In the genomic region with DNA sequence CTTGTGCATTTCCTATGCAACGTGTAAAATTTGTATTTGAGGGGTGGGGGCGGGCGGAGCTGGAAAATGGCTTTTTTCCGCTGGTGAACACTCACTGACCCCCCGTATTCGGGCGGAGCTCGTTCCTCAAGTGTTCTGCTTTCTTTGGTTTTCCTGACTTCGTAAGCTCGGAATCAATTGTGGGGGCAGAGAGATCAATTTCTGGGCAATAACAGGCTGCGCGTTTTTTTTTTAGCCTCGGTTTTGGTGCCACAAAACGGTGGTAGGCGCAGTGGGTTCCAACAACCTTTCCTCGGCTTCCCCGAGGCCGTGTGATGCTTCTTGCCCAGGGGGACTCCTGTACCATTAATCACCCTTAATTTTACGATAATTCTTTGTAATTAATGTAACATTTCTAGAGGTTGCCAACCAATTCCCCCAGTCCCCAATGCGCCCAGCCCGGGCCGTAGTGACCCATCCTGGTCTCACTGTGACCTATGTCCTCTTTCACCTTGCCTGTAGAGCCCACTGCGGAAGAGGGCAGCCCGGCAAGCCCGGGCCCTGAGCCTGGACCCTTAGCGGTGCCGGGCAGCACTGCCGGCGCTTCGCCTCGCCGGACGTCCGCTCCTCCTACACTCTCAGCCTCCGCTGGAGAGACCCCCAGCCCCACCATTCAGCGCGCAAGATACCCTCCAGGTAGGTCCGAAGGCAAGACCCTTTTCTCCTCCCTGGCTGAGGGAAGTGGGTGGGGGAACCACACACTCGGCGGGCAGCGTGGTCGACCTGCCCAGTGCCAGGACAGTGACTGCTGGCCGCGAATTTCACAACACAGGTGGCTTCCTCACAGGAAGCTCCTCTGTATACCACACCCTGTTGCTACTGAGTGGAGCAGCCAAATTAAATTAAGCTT, we compare ENCODE assay signal across 10 cellular contexts. TPM values are rescaled to one million over a fixed set of nuclear protein-coding genes. Genes with fewer than 3 reads are reported as not detected.
DNase-seq lines count a peak whose midpoint lies in the region; ATAC-seq, FAIRE-seq and TF ChIP-seq lines count a peak whose summit lies in the region.
"Had no signal": no experiment of that assay in that cellular context is flagged by ENCODE, and none has a peak within 500 bp of the region (broad histone marks: within the 10 kb centered on the region; RNA-seq: fewer than 3 reads in every experiment).

No MANE protein-coding gene starts in this region.

- H3K4me3 ChIP-seq in esophagus squamous epithelium: peak overlapping the region in 3 of 4 donors; percentile 73 to 94 (median 91)
- H3K4me3 ChIP-seq: HAP-1 had no signal

- H3K4me3 Mint-ChIP-seq in T-cell (peak overlapping the region; percentile 92 to 95 (median 94)), osteocyte (ENCODE audit: unreplicated experiment) (peak overlapping the region; percentile 95)

- peaks cover 14 to 56% (median 21%) of the 10 kb centered on the region in 3 donors for H3K4me1 ChIP-seq in esophagus squamous epithelium
- H3K4me1 ChIP-seq: SJCRH30 had no signal

- no peak overlapping the region for H3K27ac Mint-ChIP-seq in T-cell
- H3K27ac Mint-ChIP-seq in osteocyte (ENCODE audit: unreplicated experiment): no peak overlapping the region

- TF ChIP-seq CTCF in esophagus squamous epithelium (IDR thresholded peaks at IDR 0.05) (no peak), osteocyte (IDR thresholded peaks at IDR 0.05) (no peak)

- ATAC-seq in T-cell (replicated peaks in 1 of 4) (no peak), HG02870 (IDR thresholded peaks at IDR 0.05; ENCODE audit: unreplicated experiment) (no peak)

- H3K9me3 ChIP-seq in esophagus squamous epithelium: no peaks in the 10 kb centered on the region
- H3K9me3 ChIP-seq: HAP-1, SJCRH30 had no signal

- H3K36me3 Mint-ChIP-seq in T-cell: peaks cover 20% of the 10 kb centered on the region
- H3K36me3 Mint-ChIP-seq in osteocyte (ENCODE audit: unreplicated experiment): peaks cover 4% of the 10 kb centered on the region

- peaks cover 0 to 86% (median 13%) of the 10 kb centered on the region in 4 donors for H3K27me3 ChIP-seq in esophagus squamous epithelium
- H3K27me3 ChIP-seq: SJCRH30 had no signal

- POLR2A ChIA-PET in T-cell (lab: Charles Lee): interaction anchor here (0.5 to 1.5 kb wide), 12 partner anchors 13 to 1574 kb away, joined by 3 to 13 read pairs (median 4); no protein-coding TSS in a partner anchor

- TF ChIP-seq POLR2A in esophagus squamous epithelium (IDR thresholded peaks at IDR 0.05): no peak
- no peak for TF ChIP-seq POLR2A in GM12892 (IDR thresholded peaks at IDR 0.05; ENCODE audit: low read depth, low read length)

- no peaks in the 10 kb centered on the region for H3K36me3 ChIP-seq in esophagus squamous epithelium
- H3K36me3 ChIP-seq: HAP-1, SJCRH30 had no signal

- FAIRE-seq in GM12892 (lab: Jason Lieb, UNC): no peak

- CTCF ChIA-PET in T-cell (lab: Charles Lee): interaction anchor here (0.6 to 1.4 kb wide), 18 partner anchors 21 to 770 kb away, joined by 3 to 20 read pairs (median 4); partner anchors contain the start of gene STX17 (in 1 of the 2)

- in situ Hi-C loops in G401 (cut with HindIII; ENCODE audit: low sequenced_read_pairs): no loop called here

- DNase-seq in G401 (ENCODE audit: low spot score): peak; percentile 37
- DNase-seq in T-cell: no peak
- no peak for DNase-seq in esophagus squamous epithelium (lab: John Stamatoyannopoulos, UW)
- no peak for DNase-seq in osteocyte (ENCODE audit: extremely low spot score, unreplicated experiment)
- DNase-seq in GM12892 (ENCODE audit: insufficient read length): no peak
- no peak for DNase-seq in T-helper 9 cell
- no peak for DNase-seq in Ammon's horn (ENCODE audit: low spot score)

- H3K27ac ChIP-seq in esophagus squamous epithelium: no peak overlapping the region
- H3K27ac ChIP-seq: SJCRH30 had no signal

- intact Hi-C loops in esophagus squamous epithelium (cut with DNase I): no loop called here

- H3K9me3 Mint-ChIP-seq in T-cell (no peaks in the 10 kb centered on the region), osteocyte (ENCODE audit: unreplicated experiment) (no peaks in the 10 kb centered on the region)

- 16 to 41% methylated on average over 18 to 24 of the region's 44 CpGs for WGBS in esophagus squamous epithelium, 2 donors

- peaks cover 52 to 70% of the 10 kb centered on the region in 2 donors for H3K27me3 Mint-ChIP-seq in T-cell
- peaks cover 36% of the 10 kb centered on the region for H3K27me3 Mint-ChIP-seq in osteocyte (ENCODE audit: unreplicated experiment)

- H3K4me1 Mint-ChIP-seq in T-cell (peaks cover 48 to 65% (median 55%) of the 10 kb centered on the region in 3 donors), osteocyte (ENCODE audit: unreplicated experiment) (peaks cover 40% of the 10 kb centered on the region)

RNA-seq across cellular contexts. Expression of gene NR4A3, which starts 3.7 kb away (rescaled TPM):
- total RNA-seq in G401 (2014; rRNA removed; shearing (Covaris generic)): not detected in 2 replicates
- 10 to 100 TPM in 2 of 5 donors, 1 to 10 TPM in 3; 1.3 to 45.0 (median 1.8) TPM for total RNA-seq in T-cell
- under 1 TPM in 3 of 4 donors, not detected in 1; 0.08 to 0.76 (median 0.35) TPM for total RNA-seq in esophagus squamous epithelium
- total RNA-seq in osteocyte: 2.4 and 3.2 TPM in 2 replicates
- polyA plus RNA-seq in GM12892 (2012; ENCODE audit: missing spikeins): 2.1 TPM
